In genomic region chr1:234851450-234852438, GRCh38 we compare ENCODE assay signal across 8 cellular contexts.
DNase-seq lines count a peak whose midpoint lies in the region; TF ChIP-seq lines count a peak whose summit lies in the region.

No MANE protein-coding gene starts in this region.

- no peaks in the 10 kb centered on the region for H3K79me2 ChIP-seq in H9 (ENCODE audit: insufficient read depth, low read length)

- no peak overlapping the region for H3K4ac ChIP-seq in H9 (ENCODE audit: low read depth, low read length)

- H3K9ac ChIP-seq in H9 (ENCODE audit: extremely low read depth, insufficient read length, low read length) = no peak overlapping the region

- H2BK20ac ChIP-seq in H9 (ENCODE audit: low read depth, low read length, poor library complexity, severe bottlenecking) = no peak overlapping the region

- H4K91ac ChIP-seq in H9 (ENCODE audit: insufficient read length, low read depth, low read length) = no peak overlapping the region

- H3K27ac ChIP-seq in H9 (ENCODE audit: insufficient read length, low read depth, low read length) = no peak overlapping the region
- H3K27ac ChIP-seq in CD4-positive, alpha-beta memory T cell (ENCODE audit: low read depth, low read length) = no peak overlapping the region

- H4K5ac ChIP-seq in H9 (ENCODE audit: insufficient read length, low read depth, low read length) = no peak overlapping the region

- H3K23ac ChIP-seq in H9 (ENCODE audit: insufficient read length, low read depth, low read length) = no peak overlapping the region

- no peak overlapping the region for H2AK5ac ChIP-seq in H9 (ENCODE audit: insufficient read length, low read length)

- no peak overlapping the region for H2BK12ac ChIP-seq in H9 (ENCODE audit: insufficient read length, low read depth, low read length)

- no peaks in the 10 kb centered on the region for H3K79me1 ChIP-seq in H9 (ENCODE audit: insufficient read depth, low read depth, low read length, poor library complexity, severe bottlenecking)

- H3K4me3 ChIP-seq in CD4-positive, alpha-beta memory T cell (ENCODE audit: low read length in 2 of 2) = no peak overlapping the region

- H3K23me2 ChIP-seq in H9 (ENCODE audit: insufficient read length, low read depth, low read length, poor library complexity, severe bottlenecking) = no peaks in the 10 kb centered on the region

- DNase-seq in ELF-1 (ENCODE audit: low read depth, low spot score) (peak; percentile 82), H9 (no peak), OCI-M1 (lab: John Stamatoyannopoulos, UW) (peak; percentile 92), glomerular visceral epithelial cell (ENCODE audit: extremely low spot score) (peak; percentile 55), NCI-H187 (lab: John Stamatoyannopoulos, UW) (no peak), DMS153 treated with DMSO at 0.1 percent for 48 hours (lab: John Stamatoyannopoulos, UW; ENCODE audit: unreplicated experiment) (no peak)
- DNase-seq in CD4-positive, alpha-beta memory T cell = no peak
- DNase-seq in stimulated activated CD4-positive, alpha-beta T cell treated with anti-CD3 and anti-CD28 coated beads, Interleukin-12 subunit alpha, Interleukin-12 subunit beta, amount 100 ng/mL, for 4 hours = no peak

- H3K4me2 ChIP-seq in H9 (ENCODE audit: insufficient read depth, insufficient read length, low read length) = no peak overlapping the region

- H2AFZ ChIP-seq in H9 (ENCODE audit: low read length) = no peak overlapping the region

- WGBS in H9 (ENCODE audit: extremely low coverage, insufficient read length, low lambda C conversion rate) = no CpG with 5 or more reads among the region's 9 CpGs

- H3K27me3 Mint-ChIP-seq in H9 (ENCODE audit: low read depth) = no peaks in the 10 kb centered on the region; the same call in 1 of the 2 replicates
- no peaks in the 10 kb centered on the region for H3K27me3 Mint-ChIP-seq in CD4-positive, alpha-beta memory T cell

- no peaks in the 10 kb centered on the region for H3K4me1 ChIP-seq in H9 (ENCODE audit: insufficient read depth, low read length)
- peaks cover 17% of the 10 kb centered on the region for H3K4me1 ChIP-seq in CD4-positive, alpha-beta memory T cell (ENCODE audit: insufficient read depth, low read length)

- H3K14ac ChIP-seq in H9 (ENCODE audit: insufficient read depth, low read length) = no peak overlapping the region

- H3K4me3 Mint-ChIP-seq in H9 = no peak overlapping the region
- H3K4me3 Mint-ChIP-seq in CD4-positive, alpha-beta memory T cell = no peak overlapping the region

- no peaks in the 10 kb centered on the region for H3K9me3 Mint-ChIP-seq in H9
- no peaks in the 10 kb centered on the region for H3K9me3 Mint-ChIP-seq in CD4-positive, alpha-beta memory T cell

- peak overlapping the region; percentile 42 to 79 (median 76); a peak in 5 of 7 replicates for H3K27ac Mint-ChIP-seq in H9
- peak overlapping the region in 3 of 7 donors; percentile 17 to 63 (median 36) for H3K27ac Mint-ChIP-seq in CD4-positive, alpha-beta memory T cell

- peaks cover 19 to 31% of the 10 kb centered on the region in 2 experiments for H3K4me1 Mint-ChIP-seq in H9
- H3K4me1 Mint-ChIP-seq in CD4-positive, alpha-beta memory T cell = peaks cover 5 to 14% (median 12%) of the 10 kb centered on the region in 4 donors

- H2BK5ac ChIP-seq in H9 (ENCODE audit: insufficient read length, low read length) = no peak overlapping the region

- H3T11ph ChIP-seq in H9 (ENCODE audit: low read length) = no peak overlapping the region

- H4K20me1 ChIP-seq in H9 (ENCODE audit: control insufficient read depth, insufficient read depth, insufficient read length) = no peaks in the 10 kb centered on the region

- POLR2A ChIA-PET in CD4-positive, alpha-beta memory T cell (lab: Charles Lee; ENCODE audit: partially characterized antibody) = no interaction called here

- H2BK120ac ChIP-seq in H9 (ENCODE audit: low read depth, low read length, poor library complexity, severe bottlenecking) = no peak overlapping the region

- H4K8ac ChIP-seq in H9 (replicated peaks; ENCODE audit: insufficient read length, low read depth, low read length) = no peak overlapping the region

- no peak for TF ChIP-seq CTCF in H9 (conservative IDR thresholded peaks at IDR 0.05)

- H3K9me3 ChIP-seq in H9 (ENCODE audit: control insufficient read depth, low read depth, low read length) = no peaks in the 10 kb centered on the region
- H3K9me3 ChIP-seq in CD4-positive, alpha-beta memory T cell (ENCODE audit: control insufficient read depth in 1 of 2, low read length in 2 of 2) = no peaks in the 10 kb centered on the region

- H3K36me3 Mint-ChIP-seq in H9 (ENCODE audit: insufficient read depth in 1 of 3, low read depth in 3 of 3) = no peaks in the 10 kb centered on the region
- H3K36me3 Mint-ChIP-seq in CD4-positive, alpha-beta memory T cell = no peaks in the 10 kb centered on the region

- no peak overlapping the region for H3K56ac ChIP-seq in H9 (ENCODE audit: insufficient read length, low read depth, low read length)

- H3K18ac ChIP-seq in H9 (ENCODE audit: insufficient read length, low read depth, low read length) = no peak overlapping the region

- H2BK15ac ChIP-seq in H9 (ENCODE audit: low read depth, low read length) = no peak overlapping the region

- no peaks in the 10 kb centered on the region for H3K27me3 ChIP-seq in H9 (ENCODE audit: insufficient read depth, low read length)
- no peaks in the 10 kb centered on the region for H3K27me3 ChIP-seq in CD4-positive, alpha-beta memory T cell (ENCODE audit: insufficient read depth, low read length)

- intact Hi-C loops in CD4-positive, alpha-beta memory T cell (cut with micrococcal nuclease) = no loop called here

- CTCF ChIA-PET in CD4-positive, alpha-beta memory T cell (lab: Charles Lee; ENCODE audit: partially characterized antibody) = no interaction called here

- no peaks in the 10 kb centered on the region for H3K36me3 ChIP-seq in CD4-positive, alpha-beta memory T cell (ENCODE audit: insufficient read depth, low read length)

Comparison
In these comparisons a context has a peak if more than half of its experiments do, and no peak if none do; other contexts are left out.
1. DNase-seq: peak in ELF-1 (single experiment), OCI-M1 (single experiment) and glomerular visceral epithelial cell (single experiment); none in H9 (single experiment), CD4-positive, alpha-beta memory T cell (0 of 5), NCI-H187 (0 of 2), stimulated activated CD4-positive, alpha-beta T cell treated with anti-CD3 and anti-CD28 coated beads, Interleukin-12 subunit alpha, Interleukin-12 subunit beta, amount 100 ng/mL, for 4 hours (single experiment) and DMS153 treated with DMSO at 0.1 percent for 48 hours (single experiment).